ENCODE assay signal across 8 cellular contexts in genomic region chr3:56187051-56187450, GRCh38.
"Had no signal": no experiment of that assay in that cellular context is flagged by ENCODE, and none has a peak within 500 bp of the region (broad histone marks: within the 10 kb centered on the region; RNA-seq: fewer than 3 reads in every experiment).

No MANE protein-coding gene starts in this region.

- H3K36me3 ChIP-seq: HAP-1 had no signal

- H3K4me3 ChIP-seq: GM23248, HAP-1, K562 had no signal

- H3K9ac ChIP-seq: GM23248 had no signal

- DNase-seq: GM23248, GOT3, H7, IMR-90, KG1 had no signal

- H3K4me1 ChIP-seq: HAP-1 had no signal

- H3K9me3 ChIP-seq: HAP-1 had no signal

- H2AFZ ChIP-seq: GM23248 had no signal

- H3K27ac ChIP-seq: GM23248, HL-60 had no signal

- ATAC-seq: K562 had no signal
